In the genomic region with DNA sequence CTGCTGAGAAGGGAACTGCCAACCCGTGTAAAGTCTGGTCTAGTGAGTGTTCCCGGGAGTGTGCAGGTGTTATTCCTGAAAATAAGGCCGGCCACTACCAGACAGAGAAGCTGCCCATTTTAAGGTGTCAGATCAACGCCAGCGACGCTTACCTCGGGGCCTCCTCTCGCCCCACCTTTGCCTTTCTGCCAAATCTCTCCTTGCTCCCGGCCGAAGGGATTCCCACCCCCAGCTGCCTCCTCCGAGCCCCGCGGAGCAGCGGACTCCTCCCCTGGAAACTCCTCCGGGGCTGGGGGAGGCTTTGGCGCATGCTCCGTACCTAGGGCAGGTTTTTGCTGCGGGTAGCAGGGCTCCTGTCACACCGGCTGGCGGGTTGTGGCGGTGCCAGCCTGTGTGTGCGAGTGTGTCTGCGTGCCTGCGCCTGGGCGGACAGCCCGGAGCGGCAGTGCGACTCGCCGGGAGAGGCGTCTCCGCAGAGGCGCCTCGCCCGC, we compare ENCODE assay signal across 8 cellular contexts. TPM values are rescaled to one million over a fixed set of nuclear protein-coding genes. Genes with fewer than 3 reads are reported as not detected.
DNase-seq lines count a peak whose midpoint lies in the region; ATAC-seq and TF ChIP-seq lines count a peak whose summit lies in the region.

A gene (plus strand): TSS at position 359 of the 491 bp plus-strand sequence.

- H3K9ac ChIP-seq in liver (ENCODE audit: low read depth in 1 of 2, low read length in 2 of 2), result no peak within 1 kb of the TSS

- TF ChIP-seq RAD21 in liver (IDR thresholded peaks at IDR 0.05), result no peak

- H3K27me3 ChIP-seq in liver (ENCODE audit: control insufficient read depth in 4 of 4, insufficient read depth in 4 of 4, low read length in 3 of 4), result peaks cover 3 to 18% (median 14%) of the 10 kb centered on the region in 4 donors
- H3K27me3 ChIP-seq in transverse colon, result peaks cover 79% of the 10 kb centered on the region

- H3K36me3 ChIP-seq in liver (ENCODE audit: control insufficient read depth in 4 of 4, insufficient read depth in 3 of 4, low read depth in 1 of 4, low read length in 3 of 4) (no peaks in the 10 kb centered on the region), transverse colon (no peaks in the 10 kb centered on the region)

- H3K4me1 ChIP-seq in liver (ENCODE audit: control insufficient read depth in 4 of 4, insufficient read depth in 4 of 4, low read length in 3 of 4), result peaks cover 10 to 20% (median 13%) of the 10 kb centered on the region in 4 donors
- H3K4me1 ChIP-seq in transverse colon, result peaks cover 3 to 10% (median 6%) of the 10 kb centered on the region in 4 donors

- in situ Hi-C loops in transverse colon (cut with MboI; ENCODE audit: low pct_ligation_motif_present in 1 of 4, low pct_unique_long_range_greater_than_20kb in 1 of 4, low sequenced_read_pairs in 3 of 4), result no loop called here

- H3K4me3 ChIP-seq in liver (ENCODE audit: low read depth in 1 of 3, low read length in 3 of 3), result peak within 1 kb of the TSS; percentile 58 to 65 (median 61)
- peak within 1 kb of the TSS in 3 of 4 donors; percentile 22 to 57 (median 33) for H3K4me3 ChIP-seq in transverse colon

- WGBS in liver, result 1% methylated on average over 35 of the region's 35 CpGs
- WGBS in transverse colon (ENCODE audit: low coverage in 1 of 2), 2 donors, result 3 to 20% methylated on average over 2 to 35 of the region's 35 CpGs

- no peak for TF ChIP-seq EP300 in transverse colon (IDR thresholded peaks at IDR 0.05; ENCODE audit: low read depth)

- no peaks in the 10 kb centered on the region for H3K9me3 ChIP-seq in liver (ENCODE audit: control insufficient read depth in 4 of 4, low read length in 3 of 4)
- no peaks in the 10 kb centered on the region for H3K9me3 ChIP-seq in transverse colon

- intact Hi-C loops in transverse colon (cut with DNase I; ENCODE audit: low total_unique reads), result no loop called here

- ATAC-seq in GM21619 (IDR thresholded peaks at IDR 0.05; ENCODE audit: unreplicated experiment) (peak; percentile 24), GM19467 (IDR thresholded peaks at IDR 0.05; ENCODE audit: unreplicated experiment) (no peak)

- DNase-seq in DMS79 (lab: John Stamatoyannopoulos, UW) (peak; percentile 32), NCI-H1694 (lab: John Stamatoyannopoulos, UW) (peak; percentile 52), cerebellar cortex (ENCODE audit: low spot score) (peak; percentile 14), transverse colon (no peak)
- DNase-seq in central memory CD4-positive, alpha-beta T cell, result no peak

- TF ChIP-seq POLR2A in transverse colon (IDR thresholded peaks at IDR 0.05), result no peak

- H3K27ac ChIP-seq in liver (ENCODE audit: low read depth in 1 of 2, low read length in 2 of 2) (no peak within 1 kb of the TSS), transverse colon (no peak within 1 kb of the TSS)

- TF ChIP-seq CTCF in liver (IDR thresholded peaks at IDR 0.05; ENCODE audit: low read depth, low read length, missing input control), result no peak
- TF ChIP-seq CTCF in transverse colon (IDR thresholded peaks at IDR 0.05), result no peak

TF ChIP-seq in liver, 16 proteins besides CTCF, POLR2A, EP300 and RAD21:
- TF ChIP-seq TAF1 (conservative IDR thresholded peaks at IDR 0.05), result no peak
- no peak for TF ChIP-seq HNF4G (IDR thresholded peaks at IDR 0.05)
- no peak for TF ChIP-seq JUND (IDR thresholded peaks at IDR 0.05)
- no peak for TF ChIP-seq RXRA (IDR thresholded peaks at IDR 0.05)
- TF ChIP-seq NR2F2 (IDR thresholded peaks at IDR 0.05), result no peak
- no peak for TF ChIP-seq FOXA1 (IDR thresholded peaks at IDR 0.05)
- TF ChIP-seq, protein P1, sequence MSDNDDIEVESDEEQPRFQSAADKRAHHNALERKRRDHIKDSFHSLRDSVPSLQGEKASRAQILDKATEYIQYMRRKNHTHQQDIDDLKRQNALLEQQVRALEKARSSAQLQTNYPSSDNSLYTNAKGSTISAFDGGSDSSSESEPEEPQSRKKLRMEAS (IDR thresholded peaks at IDR 0.05), result no peak
- TF ChIP-seq, protein P2, sequence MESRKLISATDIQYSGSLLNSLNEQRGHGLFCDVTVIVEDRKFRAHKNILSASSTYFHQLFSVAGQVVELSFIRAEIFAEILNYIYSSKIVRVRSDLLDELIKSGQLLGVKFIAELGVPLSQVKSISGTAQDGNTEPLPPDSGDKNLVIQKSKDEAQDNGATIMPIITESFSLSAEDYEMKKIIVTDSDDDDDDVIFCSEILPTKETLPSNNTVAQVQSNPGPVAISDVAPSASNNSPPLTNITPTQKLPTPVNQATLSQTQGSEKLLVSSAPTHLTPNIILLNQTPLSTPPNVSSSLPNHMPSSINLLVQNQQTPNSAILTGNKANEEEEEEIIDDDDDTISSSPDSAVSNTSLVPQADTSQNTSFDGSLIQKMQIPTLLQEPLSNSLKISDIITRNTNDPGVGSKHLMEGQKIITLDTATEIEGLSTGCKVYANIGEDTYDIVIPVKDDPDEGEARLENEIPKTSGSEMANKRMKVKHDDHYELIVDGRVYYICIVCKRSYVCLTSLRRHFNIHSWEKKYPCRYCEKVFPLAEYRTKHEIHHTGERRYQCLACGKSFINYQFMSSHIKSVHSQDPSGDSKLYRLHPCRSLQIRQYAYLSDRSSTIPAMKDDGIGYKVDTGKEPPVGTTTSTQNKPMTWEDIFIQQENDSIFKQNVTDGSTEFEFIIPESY (IDR thresholded peaks at IDR 0.05), result no peak
- no peak for TF ChIP-seq FOXA2 (IDR thresholded peaks at IDR 0.05)
- TF ChIP-seq YY1 (IDR thresholded peaks at IDR 0.05), result no peak

RNA-seq across cellular contexts. Expression of the gene that starts here (rescaled TPM):
- total RNA-seq in liver (not detected), transverse colon (under 1 TPM in 2 of 4 donors, not detected in 2; 0.16 to 0.27 TPM)
- under 1 TPM in 1 of 2 donors, not detected in 1; under 0.01 TPM for polyA plus RNA-seq in liver

Comparison
In these comparisons a context has a peak if more than half of its experiments do, and no peak if none do; other contexts are left out.
1. DNase-seq: peak in DMS79 (single experiment), NCI-H1694 (single experiment) and cerebellar cortex (single experiment); none in transverse colon (single experiment) and central memory CD4-positive, alpha-beta T cell (single experiment).